ENCODE assay signal across 13 cellular contexts in genomic region chr12:63963863-63964262, GRCh38.
"Had no signal": no experiment of that assay in that cellular context is flagged by ENCODE, and none has a peak within 500 bp of the region (broad histone marks: within the 10 kb centered on the region; RNA-seq: fewer than 3 reads in every experiment).

No MANE protein-coding gene starts in this region.

- H3K27ac ChIP-seq: ascending aorta, esophagus squamous epithelium, pancreas had no signal

- H3K4me3 ChIP-seq: ascending aorta, esophagus squamous epithelium, pancreas, spleen had no signal

- H3K27me3 ChIP-seq: ascending aorta, esophagus squamous epithelium, pancreas, spleen had no signal

- ATAC-seq: activated T-cell treated with anti-CD3 and anti-CD28 coated beads, Interleukin-2, amount 50 U/mL, for 72 hours; naive thymus-derived CD8-positive, alpha-beta T cell; stimulated activated naive B cell treated with anti-CD40 and anti-IgM and Interleukin-4, amounts not matched to agents 10 μg/mL and 1 μg/mL and 100 μg/mL, for 72 hours had no signal

- DNase-seq: activated CD4-positive, alpha-beta T cell treated with anti-CD3 and anti-CD28 coated beads, Interleukin-2, amount 50 U/mL, for 4 hours; activated effector memory CD4-positive, alpha-beta T cell treated with anti-CD3 and anti-CD28 coated beads, Interleukin-2, amount 50 U/mL, for 16 hours; activated T-cell treated with anti-CD3 and anti-CD28 coated beads, Interleukin-2, amount 50 U/mL, for 72 hours; cortex of kidney; effector memory CD4-positive, alpha-beta T cell; esophagus squamous epithelium; immature natural killer cell; kidney glomerular epithelial cell; naive thymus-derived CD8-positive, alpha-beta T cell; pancreas; spleen; stimulated activated naive B cell treated with anti-CD40 and anti-IgM and Interleukin-4, amounts not matched to agents 10 μg/mL and 1 μg/mL and 100 μg/mL, for 72 hours had no signal

- H3K4me1 ChIP-seq: ascending aorta, esophagus squamous epithelium had no signal

- H3K36me3 ChIP-seq: ascending aorta, esophagus squamous epithelium, pancreas, spleen had no signal

- H3K9me3 ChIP-seq: ascending aorta, esophagus squamous epithelium, pancreas, spleen had no signal
